Comparison of ENCODE assay signal across 8 cellular contexts in genomic region chr3:63960048-63960711, GRCh38. TPM values are rescaled to one million over a fixed set of nuclear protein-coding genes. Genes with fewer than 3 reads are reported as not detected.
DNase-seq lines count a peak whose midpoint lies in the region; ATAC-seq, FAIRE-seq and TF ChIP-seq lines count a peak whose summit lies in the region.

No MANE protein-coding gene starts in this region.

- no peaks in the 10 kb centered on the region for H3K9me2 ChIP-seq in GM23338 (ENCODE audit: insufficient read depth)

- no peak overlapping the region for H3K4me2 ChIP-seq in GM23338

- TF ChIP-seq CTCF in GM23338 (conservative IDR thresholded peaks at IDR 0.05; ENCODE audit: low read depth in 2 of 2) = no peak
- TF ChIP-seq CTCF in esophagus muscularis mucosa (IDR thresholded peaks at IDR 0.05) = no peak
- TF ChIP-seq CTCF in pancreas (IDR thresholded peaks at IDR 0.05) = no peak

- ATAC-seq in GM23338 = no peak; the same call in 2 of the 3 replicates
- ATAC-seq in pancreas = peak; percentile 50 to 66 (median 57)

- H3K9me3 ChIP-seq in esophagus muscularis mucosa = no peaks in the 10 kb centered on the region
- no peaks in the 10 kb centered on the region for H3K9me3 ChIP-seq in pancreas

- no peaks in the 10 kb centered on the region for H4K20me1 ChIP-seq in GM23338 (replicated peaks; ENCODE audit: insufficient read depth)

- H3K27ac ChIP-seq in GM23338 (ENCODE audit: low read depth) (peak overlapping the region; percentile 23; the same call in 1 of the 2 replicates), esophagus muscularis mucosa (replicated peaks in 1 of 4) (peak overlapping the region; percentile 70 to 81 (median 76)), pancreas (peak overlapping the region in 3 of 4 donors; percentile 6 to 73 (median 46))

- H3K4me1 Mint-ChIP-seq in GM23338 = peaks cover 56% of the 10 kb centered on the region

- no peaks in the 10 kb centered on the region for H3K9me3 Mint-ChIP-seq in GM23338

- H3K4me1 ChIP-seq in GM23338 (ENCODE audit: insufficient read depth) (peaks cover 42% of the 10 kb centered on the region), esophagus muscularis mucosa (peaks cover 23 to 85% (median 80%) of the 10 kb centered on the region in 4 donors), pancreas (peaks cover 49 to 82% (median 58%) of the 10 kb centered on the region in 3 donors)

- H3K4me3 Mint-ChIP-seq in GM23338 = no peak overlapping the region

- FAIRE-seq in pancreas (lab: Jason Lieb, UNC) = no peak

- H2AFZ ChIP-seq in GM23338 = no peak overlapping the region

- H3K27me3 ChIP-seq in GM23338 (ENCODE audit: insufficient read depth) = no peaks in the 10 kb centered on the region
- no peaks in the 10 kb centered on the region for H3K27me3 ChIP-seq in esophagus muscularis mucosa
- H3K27me3 ChIP-seq in pancreas = no peaks in the 10 kb centered on the region

- TF ChIP-seq POLR2A in esophagus muscularis mucosa (IDR thresholded peaks at IDR 0.05; ENCODE audit: low read depth) = no peak

- H3K36me3 ChIP-seq in GM23338 (ENCODE audit: insufficient read depth) (no peaks in the 10 kb centered on the region), esophagus muscularis mucosa (no peaks in the 10 kb centered on the region), pancreas (no peaks in the 10 kb centered on the region)

- DNase-seq in AG20443 (ENCODE audit: low spot score) (peak; percentile 66), GM23338 (ENCODE audit: low spot score) (no peak), SW480 (ENCODE audit: low spot score) (peak; percentile 30), esophagus muscularis mucosa (ENCODE audit: extremely low spot score) (no peak), pancreas (peak in 2 of 6 donors; percentile 46 to 51), epidermal melanocyte (ENCODE audit: insufficient read length, low spot score) (no peak)
- no peak for DNase-seq in activated T-cell treated with anti-CD3 and anti-CD28 coated beads, Interleukin-2, amount 50 U/mL, for 1 hour
- DNase-seq in stimulated activated CD4-positive, alpha-beta T cell treated with anti-CD3 and anti-CD28 coated beads, Interleukin-4, amount 100 ng/mL, for 4 hours = no peak

- intact Hi-C loops in esophagus muscularis mucosa (cut with DNase I) (no loop called here), pancreas (cut with DNase I) (loop anchor here in 1 of 3 donors (5.0 kb wide), 1 partner anchor 37 kb away; no protein-coding TSS in a partner anchor)

- H3K36me3 Mint-ChIP-seq in GM23338 (ENCODE audit: low read depth) = no peaks in the 10 kb centered on the region

- WGBS in esophagus muscularis mucosa = 12% methylated on average over 6 of the region's 6 CpGs
- WGBS in pancreas, 2 donors = 26 to 27% methylated on average over 6 of the region's 6 CpGs

- no peak overlapping the region for H3K4me3 ChIP-seq in GM23338
- H3K4me3 ChIP-seq in esophagus muscularis mucosa = peak overlapping the region; percentile 33 to 49 (median 44)
- peak overlapping the region in 2 of 4 donors; percentile 24 to 26 for H3K4me3 ChIP-seq in pancreas

- no peaks in the 10 kb centered on the region; the same call in 1 of the 2 replicates for H3F3A ChIP-seq in GM23338 (replicated peaks; ENCODE audit: low read depth)

- H3K79me2 ChIP-seq in GM23338 (replicated peaks; ENCODE audit: insufficient read depth) = peaks cover 9% of the 10 kb centered on the region; the same call in 1 of the 2 replicates

- TF ChIP-seq EP300 in esophagus muscularis mucosa (IDR thresholded peaks at IDR 0.05) = no peak

- peaks cover 7% of the 10 kb centered on the region for H3K27me3 Mint-ChIP-seq in GM23338 (ENCODE audit: insufficient read depth, low read depth, poor library complexity)

- H3K27ac Mint-ChIP-seq in GM23338 = peak overlapping the region; percentile 89

TF ChIP-seq in GM23338, 12 proteins besides CTCF, POLR2A, EP300 and RAD21:
- TF ChIP-seq, protein P1, sequence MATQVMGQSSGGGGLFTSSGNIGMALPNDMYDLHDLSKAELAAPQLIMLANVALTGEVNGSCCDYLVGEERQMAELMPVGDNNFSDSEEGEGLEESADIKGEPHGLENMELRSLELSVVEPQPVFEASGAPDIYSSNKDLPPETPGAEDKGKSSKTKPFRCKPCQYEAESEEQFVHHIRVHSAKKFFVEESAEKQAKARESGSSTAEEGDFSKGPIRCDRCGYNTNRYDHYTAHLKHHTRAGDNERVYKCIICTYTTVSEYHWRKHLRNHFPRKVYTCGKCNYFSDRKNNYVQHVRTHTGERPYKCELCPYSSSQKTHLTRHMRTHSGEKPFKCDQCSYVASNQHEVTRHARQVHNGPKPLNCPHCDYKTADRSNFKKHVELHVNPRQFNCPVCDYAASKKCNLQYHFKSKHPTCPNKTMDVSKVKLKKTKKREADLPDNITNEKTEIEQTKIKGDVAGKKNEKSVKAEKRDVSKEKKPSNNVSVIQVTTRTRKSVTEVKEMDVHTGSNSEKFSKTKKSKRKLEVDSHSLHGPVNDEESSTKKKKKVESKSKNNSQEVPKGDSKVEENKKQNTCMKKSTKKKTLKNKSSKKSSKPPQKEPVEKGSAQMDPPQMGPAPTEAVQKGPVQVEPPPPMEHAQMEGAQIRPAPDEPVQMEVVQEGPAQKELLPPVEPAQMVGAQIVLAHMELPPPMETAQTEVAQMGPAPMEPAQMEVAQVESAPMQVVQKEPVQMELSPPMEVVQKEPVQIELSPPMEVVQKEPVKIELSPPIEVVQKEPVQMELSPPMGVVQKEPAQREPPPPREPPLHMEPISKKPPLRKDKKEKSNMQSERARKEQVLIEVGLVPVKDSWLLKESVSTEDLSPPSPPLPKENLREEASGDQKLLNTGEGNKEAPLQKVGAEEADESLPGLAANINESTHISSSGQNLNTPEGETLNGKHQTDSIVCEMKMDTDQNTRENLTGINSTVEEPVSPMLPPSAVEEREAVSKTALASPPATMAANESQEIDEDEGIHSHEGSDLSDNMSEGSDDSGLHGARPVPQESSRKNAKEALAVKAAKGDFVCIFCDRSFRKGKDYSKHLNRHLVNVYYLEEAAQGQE (IDR thresholded peaks at IDR 0.05; ENCODE audit: unreplicated experiment) = no peak
- TF ChIP-seq STAT1 (IDR thresholded peaks at IDR 0.05; ENCODE audit: unreplicated experiment) = no peak
- no peak for TF ChIP-seq ZNF331 (CRISPR knock-in tag; IDR thresholded peaks at IDR 0.05; ENCODE audit: low read depth)
- no peak for TF ChIP-seq JUNB (IDR thresholded peaks at IDR 0.05; ENCODE audit: unreplicated experiment)
- TF ChIP-seq NANOG (IDR thresholded peaks at IDR 0.05; ENCODE audit: borderline replicate concordance) = no peak
- no peak for TF ChIP-seq EZH2phosphoT487 (IDR thresholded peaks at IDR 0.05; ENCODE audit: unreplicated experiment)
- TF ChIP-seq CREB1 (CRISPR knock-in tag; IDR thresholded peaks at IDR 0.05; ENCODE audit: low read depth) = no peak
- TF ChIP-seq ZNF114 (CRISPR knock-in tag; IDR thresholded peaks at IDR 0.05) = no peak

RNA-seq across cellular contexts. Expression of gene SCAANT1, which starts 48.0 kb away (rescaled TPM):
- not detected in 2 replicates for total RNA-seq in GM23338 (2014; rRNA removed; shearing (Covaris generic))
- 1.2 TPM in 1 of 2 replicates, not detected in the other for polyA plus RNA-seq in GM23338 (2016; fragmentation: Nextera tagmentation; extraction: Ambion mirVana)
- total RNA-seq in esophagus muscularis mucosa = not detected
- not detected for total RNA-seq in pancreas
- not detected for polyA plus RNA-seq in pancreas

Comparison
In these comparisons a context has a peak if more than half of its experiments do, and no peak if none do; other contexts are left out.
1. DNase-seq: peak in AG20443 (single experiment) and SW480 (single experiment); none in GM23338 (single experiment), esophagus muscularis mucosa (single experiment), epidermal melanocyte (single experiment), activated T-cell treated with anti-CD3 and anti-CD28 coated beads, Interleukin-2, amount 50 U/mL, for 1 hour (single experiment) and stimulated activated CD4-positive, alpha-beta T cell treated with anti-CD3 and anti-CD28 coated beads, Interleukin-4, amount 100 ng/mL, for 4 hours (0 of 2).
2. H3K27ac ChIP-seq: peak in every context shown above with its lines; median percentile 76 in esophagus muscularis mucosa; 46 in pancreas; 23 in GM23338.